1 cellular context compared by ENCODE assay signal in the genomic region with DNA sequence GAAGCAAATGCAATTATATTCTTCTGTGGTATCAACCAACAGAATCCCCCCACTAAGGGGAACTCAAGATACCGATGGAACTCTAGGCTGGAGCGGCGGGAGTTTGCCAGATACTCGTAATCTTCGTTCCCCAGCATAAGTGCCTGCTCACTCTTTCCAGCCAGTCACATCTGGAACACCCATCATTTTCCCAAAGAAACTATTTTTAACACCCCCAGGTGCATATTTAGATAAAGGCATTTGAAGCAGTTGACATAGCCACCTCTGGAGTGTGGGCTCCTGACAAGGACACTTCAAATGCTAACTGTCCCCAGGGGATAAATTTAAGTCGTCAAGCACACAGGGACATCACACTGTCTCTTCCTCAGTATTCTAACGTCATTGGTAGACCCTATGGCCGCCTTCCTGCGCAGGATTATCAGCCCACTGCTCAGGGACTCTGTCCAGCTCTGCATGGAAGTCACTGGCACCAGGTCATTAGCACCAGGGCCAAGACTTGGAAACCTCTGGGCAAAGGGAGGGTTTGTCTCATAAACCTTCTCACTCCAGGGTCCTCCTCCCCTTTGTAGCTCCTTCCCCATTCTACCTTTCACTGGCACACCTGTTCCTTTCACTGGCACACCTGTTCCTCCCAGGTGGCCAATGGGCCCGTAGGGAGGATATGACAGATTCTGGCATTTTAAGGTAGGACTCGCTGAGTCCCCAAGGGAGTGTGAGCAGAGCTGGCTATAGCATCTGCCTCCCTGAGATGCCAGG.
TF ChIP-seq lines count a peak whose summit lies in the region.

No MANE protein-coding gene starts in this region.

TF ChIP-seq in IMR-90, 13 proteins besides CTCF, POLR2A, EP300 and RAD21 (continued from another document):
- TF ChIP-seq, protein P1, sequence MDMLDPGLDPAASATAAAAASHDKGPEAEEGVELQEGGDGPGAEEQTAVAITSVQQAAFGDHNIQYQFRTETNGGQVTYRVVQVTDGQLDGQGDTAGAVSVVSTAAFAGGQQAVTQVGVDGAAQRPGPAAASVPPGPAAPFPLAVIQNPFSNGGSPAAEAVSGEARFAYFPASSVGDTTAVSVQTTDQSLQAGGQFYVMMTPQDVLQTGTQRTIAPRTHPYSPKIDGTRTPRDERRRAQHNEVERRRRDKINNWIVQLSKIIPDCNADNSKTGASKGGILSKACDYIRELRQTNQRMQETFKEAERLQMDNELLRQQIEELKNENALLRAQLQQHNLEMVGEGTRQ (IDR thresholded peaks at IDR 0.05; ENCODE audit: low read depth, low read length), result no peak
